ENCODE assay signal across 15 cellular contexts in genomic region chr1:184033711-184034167, GRCh38. TPM values are rescaled to one million over a fixed set of nuclear protein-coding genes. Genes with fewer than 3 reads are reported as not detected.
DNase-seq lines count a peak whose midpoint lies in the region; TF ChIP-seq lines count a peak whose summit lies in the region.
"Had no signal": no experiment of that assay in that cellular context is flagged by ENCODE, and none has a peak within 500 bp of the region (broad histone marks: within the 10 kb centered on the region; RNA-seq: fewer than 3 reads in every experiment).

No MANE protein-coding gene starts in this region.

- no peaks in the 10 kb centered on the region for H3K79me2 ChIP-seq in osteoblast (ENCODE audit: insufficient read depth, low read length)

- peaks cover 8% of the 10 kb centered on the region for H3K27me3 ChIP-seq in osteoblast (ENCODE audit: insufficient read depth, low read length)
- H3K27me3 ChIP-seq in spleen (replicated peaks in 1 of 7) = peaks cover 0 to 52% (median 29%) of the 10 kb centered on the region in 7 donors

- H3K27ac ChIP-seq in osteoblast (ENCODE audit: low read depth, low read length) = peak overlapping the region; percentile 46
- no peak overlapping the region for H3K27ac ChIP-seq in spleen
- H3K27ac ChIP-seq: cardiac muscle cell, PC-9 had no signal

- H3K4me3 ChIP-seq in osteoblast (ENCODE audit: insufficient read depth, low read length) (peak overlapping the region; percentile 15), spleen (no peak overlapping the region)
- H3K4me3 ChIP-seq: cardiac muscle cell, PC-9 had no signal

- H3K9me3 ChIP-seq in osteoblast (ENCODE audit: low read depth, low read length) (no peaks in the 10 kb centered on the region), spleen (no peaks in the 10 kb centered on the region)

- no peak for TF ChIP-seq CTCF in osteoblast (IDR thresholded peaks at IDR 0.05; ENCODE audit: extremely low read depth, low read depth, low read length)
- TF ChIP-seq CTCF in spleen (IDR thresholded peaks at IDR 0.05 in 8 of 11, conservative IDR thresholded peaks at IDR 0.05 in 3 of 11) = no peak

- DNase-seq in EL = peak; percentile 73
- DNase-seq in OCI-M1 (lab: John Stamatoyannopoulos, UW) = peak; percentile 55
- DNase-seq in cerebellar cortex (ENCODE audit: low spot score) = peak; percentile 30
- peak; percentile 75 for DNase-seq in osteoblast (ENCODE audit: insufficient read length, low spot score, missing footprints)
- DNase-seq in spleen = no peak
- DNase-seq in DMS153 treated with DMSO at 0.1 percent for 48 hours (lab: John Stamatoyannopoulos, UW; ENCODE audit: unreplicated experiment) = no peak
- no peak for DNase-seq in COLO829 (ENCODE audit: low spot score)
- DNase-seq: effector memory CD4-positive, alpha-beta T cell; KG1; NCI-H1092 treated with DMSO at 0.1 percent for 48 hours; NCI-H748 treated with DMSO at 0.1 percent for 48 hours; occipital lobe; PC-9; stimulated activated CD4-positive, alpha-beta T cell treated with anti-CD3 and anti-CD28 coated beads, Interleukin-2, amount 100 ng/mL, for 24 hours had no signal

- peak overlapping the region; percentile 67 for H3K4me2 ChIP-seq in osteoblast (ENCODE audit: insufficient read depth, low read length)
- H3K4me2 ChIP-seq: PC-9 had no signal

- no peaks in the 10 kb centered on the region for H3K36me3 ChIP-seq in osteoblast (ENCODE audit: insufficient read depth, low read length)
- no peaks in the 10 kb centered on the region for H3K36me3 ChIP-seq in spleen
- H3K36me3 ChIP-seq: cardiac muscle cell had no signal

- no peak overlapping the region for H2AFZ ChIP-seq in osteoblast (ENCODE audit: low read length)
- H2AFZ ChIP-seq: PC-9 had no signal

- H4K20me1 ChIP-seq in osteoblast (ENCODE audit: insufficient read depth, low read length) = no peaks in the 10 kb centered on the region

- intact Hi-C loops in spleen (cut with DNase I; ENCODE audit: low total_unique reads) = no loop called here

- 65 to 72% (median 67%) methylated on average over 2 of the region's 2 CpGs for WGBS in spleen, 5 donors

- H3K4me1 ChIP-seq in osteoblast (ENCODE audit: insufficient read depth, low read length) = peaks cover 29% of the 10 kb centered on the region
- peaks cover 5 to 29% (median 22%) of the 10 kb centered on the region in 6 donors for H3K4me1 ChIP-seq in spleen

- no peak for TF ChIP-seq POLR2A in spleen (IDR thresholded peaks at IDR 0.05)

RNA-seq across cellular contexts. Expression of gene COLGALT2, which starts 3.8 kb away (rescaled TPM):
- total RNA-seq in osteoblast = 1.1 and 1.2 TPM in 2 replicates
- 1 to 10 TPM in 3 of 7 donors, under 1 TPM in 4; 0.34 to 1.4 (median 0.92) TPM for total RNA-seq in spleen
- under 1 TPM; 0.17 to 0.41 (median 0.35) TPM for polyA plus RNA-seq in spleen

RNA-seq across cellular contexts. Expression of gene TSEN15, which starts 17.8 kb away (rescaled TPM):
- total RNA-seq in osteoblast = 51.8 and 57.2 TPM in 2 replicates
- total RNA-seq in spleen = 10 to 100 TPM; 20.4 to 47.7 (median 25.1) TPM
- polyA plus RNA-seq in spleen = 10 to 100 TPM; 14.7 to 21.9 (median 21.3) TPM

Comparison
In these comparisons a context has a peak if more than half of its experiments do, and no peak if none do; other contexts are left out.
1. DNase-seq: peak in EL (single experiment), OCI-M1 (single experiment), cerebellar cortex (single experiment) and osteoblast (single experiment); none in spleen (single experiment), DMS153 treated with DMSO at 0.1 percent for 48 hours (single experiment) and COLO829 (single experiment).